Comparison of ENCODE assay signal across 6 cellular contexts in the genomic region with DNA sequence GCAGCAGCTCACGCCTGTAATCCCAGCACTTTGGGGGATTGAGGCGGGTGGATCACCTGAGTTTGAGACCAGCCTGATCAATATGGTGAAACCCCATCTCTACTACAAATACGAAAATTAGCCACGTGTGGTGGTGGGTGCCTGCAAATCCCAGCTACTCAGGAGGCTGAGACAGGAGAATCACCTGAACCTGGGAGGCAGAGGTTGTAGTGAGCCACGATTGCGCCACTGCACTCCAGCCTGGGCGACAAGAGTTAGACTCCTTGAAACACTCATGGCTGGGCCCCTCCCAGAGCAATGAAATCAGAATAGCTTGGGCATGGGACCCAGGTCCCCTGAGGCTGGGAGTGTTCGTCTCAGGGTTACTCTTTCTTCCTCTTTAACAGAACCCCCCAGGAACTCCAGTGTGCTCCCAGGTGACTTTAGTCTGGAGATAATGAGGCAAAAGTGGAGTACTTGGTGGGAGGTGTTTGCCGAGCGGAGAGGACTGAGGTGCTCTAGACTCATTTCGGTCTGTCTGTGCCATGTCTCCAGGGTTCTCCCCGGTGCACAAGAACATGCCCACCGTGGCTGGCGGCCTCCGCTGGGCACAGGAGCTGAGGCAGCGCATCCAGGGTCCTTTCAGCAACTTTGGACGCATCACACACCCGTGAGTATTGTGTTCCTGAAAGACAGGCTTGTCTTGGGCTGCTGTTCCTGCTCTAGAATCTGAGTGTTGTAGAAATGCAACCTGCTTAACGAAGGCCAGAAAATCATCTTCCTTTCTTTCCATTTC. TPM values are rescaled to one million over a fixed set of nuclear protein-coding genes. Genes with fewer than 3 reads are reported as not detected.
"Had no signal": no experiment of that assay in that cellular context is flagged by ENCODE, and none has a peak within 500 bp of the region (broad histone marks: within the 10 kb centered on the region; RNA-seq: fewer than 3 reads in every experiment).

No MANE protein-coding gene starts in this region.

- H3K4me3 ChIP-seq: K562 had no signal

- ATAC-seq: HepG2, K562 had no signal

- H3K36me3 Mint-ChIP-seq: IgD-negative memory B cell had no signal

- H3K4me3 Mint-ChIP-seq: IgD-negative memory B cell had no signal

- H3K27ac ChIP-seq: HL-60 had no signal

- DNase-seq: IMR-90 had no signal

- H3K27ac Mint-ChIP-seq: IgD-negative memory B cell had no signal

RNA-seq across cellular contexts. Expression of a gene that starts 41.7 kb away (rescaled TPM):
- total RNA-seq: HepG2, HT1080, IMR-90, K562 had no signal
